Comparison of ENCODE assay signal across 4 cellular contexts in genomic region chr2:19305400-19306055, GRCh38. TPM values are rescaled to one million over a fixed set of nuclear protein-coding genes. Genes with fewer than 3 reads are reported as not detected.
"Had no signal": no experiment of that assay in that cellular context is flagged by ENCODE, and none has a peak within 500 bp of the region (broad histone marks: within the 10 kb centered on the region; RNA-seq: fewer than 3 reads in every experiment).

No MANE protein-coding gene starts in this region.

RNA-seq across cellular contexts. Expression of gene OSR1, which starts 52.9 kb away (rescaled TPM):
- total RNA-seq: activated B cell treated with CpG ODN at 0.5 μM for 24 hours; activated CD4-positive, alpha-beta T cell treated with anti-CD3 and anti-CD28 coated beads, Interleukin-2, amount 10 ng/mL, durations not matched to agents 24 days and 14 days; activated T-helper 1 cell treated with anti-CD3 and anti-CD28 coated beads, Interleukin-12 subunit alpha, Interleukin-12 subunit beta, Interleukin-2, Interleukin-4 antibody, amounts not matched to agents 30 ng/mL and 10 ng/mL and 1 ng/mL, durations not matched to agents 14 hours and 24 hours and 36 hours; natural killer cell had no signal
